ENCODE assay signal across 20 cellular contexts in genomic region chr2:8391584-8391983, GRCh38.
DNase-seq lines count a peak whose midpoint lies in the region; ATAC-seq, FAIRE-seq and TF ChIP-seq lines count a peak whose summit lies in the region.
"Had no signal": no experiment of that assay in that cellular context is flagged by ENCODE, and none has a peak within 500 bp of the region (broad histone marks: within the 10 kb centered on the region; RNA-seq: fewer than 3 reads in every experiment).

No MANE protein-coding gene starts in this region.

- H2AFZ ChIP-seq in GM23338: no peak overlapping the region; the same call in 1 of the 2 replicates

- peaks cover 8% of the 10 kb centered on the region for H3K27me3 Mint-ChIP-seq in GM23338 (ENCODE audit: insufficient read depth, low read depth, poor library complexity)
- H3K27me3 Mint-ChIP-seq: CD4-positive, CD25-positive, alpha-beta regulatory T cell had no signal

- no peaks in the 10 kb centered on the region for H4K20me1 ChIP-seq in GM23338 (replicated peaks; ENCODE audit: insufficient read depth)

- H3K79me2 ChIP-seq in GM23338 (replicated peaks; ENCODE audit: insufficient read depth): no peaks in the 10 kb centered on the region

- H3K9me2 ChIP-seq in GM23338 (ENCODE audit: insufficient read depth): peaks cover 14% of the 10 kb centered on the region; the same call in 1 of the 2 replicates

- H3K36me3 Mint-ChIP-seq in GM23338 (ENCODE audit: low read depth): peaks cover 3% of the 10 kb centered on the region; the same call in 1 of the 3 replicates
- H3K36me3 Mint-ChIP-seq: CD4-positive, CD25-positive, alpha-beta regulatory T cell had no signal

- no peak for FAIRE-seq in kidney (lab: Jason Lieb, UNC)

- no peaks in the 10 kb centered on the region for H3K9me3 ChIP-seq in HUES64 (ENCODE audit: insufficient read depth, low read depth, low read length)
- H3K9me3 ChIP-seq in iPS DF 6.9 (ENCODE audit: control insufficient read depth, insufficient read depth, low read length): no peaks in the 10 kb centered on the region
- no peaks in the 10 kb centered on the region for H3K9me3 ChIP-seq in neutrophil
- H3K9me3 ChIP-seq in kidney (ENCODE audit: control insufficient read depth in 1 of 2, low read length in 2 of 2): no peaks in the 10 kb centered on the region
- H3K9me3 ChIP-seq: Peyer's patch had no signal

- H3K4me1 ChIP-seq in GM23338 (ENCODE audit: insufficient read depth) (peaks cover 7% of the 10 kb centered on the region), HUES64 (ENCODE audit: insufficient read depth, low read length) (peaks cover 13% of the 10 kb centered on the region), iPS DF 6.9 (ENCODE audit: control insufficient read depth, insufficient read depth, low read length) (peaks cover 10% of the 10 kb centered on the region; the same call in 1 of the 2 replicates), neutrophil (ENCODE audit: control insufficient read depth in 1 of 2, insufficient read depth in 1 of 2, low read depth in 1 of 2, low read length in 1 of 2) (peaks cover 38 to 41% of the 10 kb centered on the region in 2 experiments), kidney (ENCODE audit: control insufficient read depth in 1 of 2, insufficient read depth in 1 of 2, low read depth in 1 of 2, low read length in 2 of 2) (peaks cover 4 to 5% of the 10 kb centered on the region in 2 donors)
- H3K4me1 ChIP-seq: Peyer's patch had no signal

- peak overlapping the region; percentile 33; the same call in 1 of the 2 replicates for H3K27ac Mint-ChIP-seq in GM23338
- H3K27ac Mint-ChIP-seq: CD4-positive, CD25-positive, alpha-beta regulatory T cell had no signal

- DNase-seq in GM23338 (ENCODE audit: low spot score): no peak
- DNase-seq in iPS DF 6.9 (ENCODE audit: low read depth, low spot score): no peak
- no peak for DNase-seq in kidney
- no peak for DNase-seq in H4 (ENCODE audit: low spot score)
- DNase-seq in activated CD4-positive, CD25-positive, alpha-beta regulatory T cell (lab: John Stamatoyannopoulos, UW): no peak
- DNase-seq: CD4-positive, CD25-positive, alpha-beta regulatory T cell; DMS79; GOT3; IMR-90; NCI-H1092 treated with DMSO at 0.1 percent for 48 hours; NCI-H2029 treated with DMSO at 0.1 percent for 48 hours; NCI-H2171; NCI-H345; NCI-H524; NCI-H774; NK-92 treated with Interleukin-12 subunit alpha and Interleukin-12 subunit beta, amount 100 ng/mL, for 24 hours; Peyer's patch had no signal

- H3K27ac ChIP-seq in GM23338 (ENCODE audit: low read depth) (peak overlapping the region; percentile 80), HUES64 (ENCODE audit: low read depth, low read length) (peak overlapping the region; percentile 89), iPS DF 6.9 (ENCODE audit: low read length) (peak overlapping the region; percentile 56), neutrophil (peak overlapping the region; percentile 18), kidney (ENCODE audit: low read depth in 2 of 2, low read length in 2 of 2) (no peak overlapping the region)
- H3K27ac ChIP-seq: KMS-11, Peyer's patch had no signal

- H3K4me1 Mint-ChIP-seq in GM23338: peaks cover 16% of the 10 kb centered on the region

- TF ChIP-seq CTCF in GM23338 (conservative IDR thresholded peaks at IDR 0.05; ENCODE audit: low read depth in 2 of 2) (no peak), neutrophil (IDR thresholded peaks at IDR 0.05) (no peak), kidney (IDR thresholded peaks at IDR 0.05; ENCODE audit: borderline replicate concordance, extremely low read depth, insufficient read depth) (no peak)

- H3K4me3 Mint-ChIP-seq in GM23338: no peak overlapping the region
- H3K4me3 Mint-ChIP-seq: CD4-positive, CD25-positive, alpha-beta regulatory T cell had no signal

- no peak overlapping the region for H3K4me3 ChIP-seq in GM23338
- no peak overlapping the region for H3K4me3 ChIP-seq in HUES64 (ENCODE audit: low read length)
- no peak overlapping the region for H3K4me3 ChIP-seq in iPS DF 6.9 (ENCODE audit: low read length)
- H3K4me3 ChIP-seq in neutrophil (ENCODE audit: low read depth in 1 of 2, low read length in 1 of 2): no peak overlapping the region
- no peak overlapping the region for H3K4me3 ChIP-seq in kidney (ENCODE audit: low read length in 2 of 2)
- H3K4me3 ChIP-seq: Peyer's patch had no signal

- H3K27me3 ChIP-seq in GM23338 (ENCODE audit: insufficient read depth) (no peaks in the 10 kb centered on the region), HUES64 (ENCODE audit: insufficient read depth, low read length) (no peaks in the 10 kb centered on the region), iPS DF 6.9 (ENCODE audit: control insufficient read depth, insufficient read depth, low read length) (no peaks in the 10 kb centered on the region), neutrophil (no peaks in the 10 kb centered on the region)
- H3K27me3 ChIP-seq: Peyer's patch had no signal

- peak; percentile 69 for ATAC-seq in GM23338

- 57% methylated on average over 3 of the region's 3 CpGs for WGBS in HUES64
- no CpG with 5 or more reads among the region's 3 CpGs for WGBS in iPS DF 6.9 (ENCODE audit: insufficient coverage, insufficient read length)

- no peak overlapping the region for H3K9ac ChIP-seq in HUES64 (ENCODE audit: low read depth, low read length)
- H3K9ac ChIP-seq in kidney (ENCODE audit: low read length in 2 of 2): no peak overlapping the region
- H3K9ac ChIP-seq: KMS-11 had no signal

- intact Hi-C loops in kidney (cut with DNase I): no loop called here

- 0 out of 2 replicates have a peak overlapping the region, but pooled peaks have one; percentile 28 for H3K4me2 ChIP-seq in GM23338
- H3K4me2 ChIP-seq: KMS-11 had no signal

- H3K36me3 ChIP-seq in GM23338 (ENCODE audit: insufficient read depth): no peaks in the 10 kb centered on the region
- H3K36me3 ChIP-seq in HUES64 (ENCODE audit: insufficient read depth, low read length): no peaks in the 10 kb centered on the region
- no peaks in the 10 kb centered on the region for H3K36me3 ChIP-seq in iPS DF 6.9 (ENCODE audit: control insufficient read depth, insufficient read depth, low read length)
- H3K36me3 ChIP-seq in neutrophil: no peaks in the 10 kb centered on the region
- no peaks in the 10 kb centered on the region for H3K36me3 ChIP-seq in kidney (ENCODE audit: control insufficient read depth in 1 of 2, insufficient read depth in 2 of 2, low read length in 2 of 2)
- H3K36me3 ChIP-seq: Peyer's patch had no signal

- no peaks in the 10 kb centered on the region; the same call in 1 of the 2 replicates for H3F3A ChIP-seq in GM23338 (replicated peaks; ENCODE audit: low read depth)

- H3K9me3 Mint-ChIP-seq in GM23338: peaks cover 3% of the 10 kb centered on the region; the same call in 2 of the 3 replicates

TF ChIP-seq in GM23338, 12 proteins besides CTCF, POLR2A, EP300 and RAD21:
- TF ChIP-seq EZH2phosphoT487 (IDR thresholded peaks at IDR 0.05; ENCODE audit: unreplicated experiment): no peak
- no peak for TF ChIP-seq ZNF331 (CRISPR knock-in tag; IDR thresholded peaks at IDR 0.05; ENCODE audit: low read depth)
- no peak for TF ChIP-seq REST (IDR thresholded peaks at IDR 0.05; ENCODE audit: unreplicated experiment)
- TF ChIP-seq EZH2 (IDR thresholded peaks at IDR 0.05; ENCODE audit: low read depth, unreplicated experiment): no peak

Comparison
In these comparisons a context has a peak if more than half of its experiments do, and no peak if none do; other contexts are left out.
1. H3K27ac ChIP-seq: peak in GM23338 (single experiment), HUES64 (single experiment), iPS DF 6.9 (single experiment) and neutrophil (single experiment); none in kidney (0 of 2).